ENCODE assay signal across 34 cellular contexts in the genomic region with DNA sequence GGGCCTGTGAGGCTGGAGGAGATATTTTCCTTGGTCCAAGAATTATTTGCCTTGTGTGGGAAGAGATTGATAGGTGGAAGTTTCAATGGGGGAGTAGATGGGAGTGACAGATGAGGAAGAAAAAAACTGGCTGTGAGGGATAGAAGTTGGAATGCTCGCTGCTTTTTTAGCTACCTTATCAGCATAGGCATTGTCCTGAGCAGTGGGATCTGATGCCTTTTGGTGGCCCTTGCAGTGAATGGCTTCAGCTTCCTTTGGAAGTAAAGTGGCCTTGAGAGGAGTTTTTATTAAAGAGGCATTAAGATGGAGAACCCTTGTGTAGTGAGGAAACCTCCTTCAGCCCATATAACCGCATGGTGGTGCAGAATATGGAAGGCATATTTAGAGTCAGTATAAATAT. TPM values are rescaled to one million over a fixed set of nuclear protein-coding genes. Genes with fewer than 3 reads are reported as not detected.
"Had no signal": no experiment of that assay in that cellular context is flagged by ENCODE, and none has a peak within 500 bp of the region (broad histone marks: within the 10 kb centered on the region; RNA-seq: fewer than 3 reads in every experiment).

No MANE protein-coding gene starts in this region.

- H3K4me1 ChIP-seq: foreskin keratinocyte, gastroesophageal sphincter, prostate gland, right atrium auricular region, stomach, tibial nerve, upper lobe of right lung, uterus had no signal

- ATAC-seq: foreskin keratinocyte; gastroesophageal sphincter; heart left ventricle; left lobe of liver; naive thymus-derived CD4-positive, alpha-beta T cell; sciatic nerve; upper lobe of right lung had no signal

- H3K9me3 ChIP-seq: esophagus muscularis mucosa, gastroesophageal sphincter, heart left ventricle, prostate gland, right atrium auricular region, tibial nerve, upper lobe of right lung, uterus had no signal

- H3K36me3 ChIP-seq: prostate gland, right atrium auricular region, upper lobe of right lung, uterus had no signal

- H3K4me1 Mint-ChIP-seq: naive thymus-derived CD4-positive, alpha-beta T cell; nephron had no signal

- H3K27me3 ChIP-seq: esophagus muscularis mucosa, foreskin keratinocyte, gastroesophageal sphincter, heart left ventricle, hepatocyte, right atrium auricular region, stomach, tibial nerve, upper lobe of right lung, uterus had no signal

- DNase-seq: dermis blood vessel endothelial cell; effector memory CD4-positive, alpha-beta T cell; foreskin keratinocyte; heart left ventricle; kidney; mesenchymal stem cell; midbrain; naive thymus-derived CD4-positive, alpha-beta T cell; nucleus accumbens; stimulated activated CD4-positive, alpha-beta T cell treated with anti-CD3 and anti-CD28 coated beads, Interleukin-12 subunit alpha, Interleukin-12 subunit beta, amount 100 ng/mL, for 4 hours; stimulated activated CD4-positive, alpha-beta T cell treated with anti-CD3 and anti-CD28 coated beads, Interleukin-1b, Interleukin-23, amount 100 ng/mL, for 48 hours; stimulated activated CD4-positive, alpha-beta T cell treated with anti-CD3 and anti-CD28 coated beads, Interleukin-4, amount 100 ng/mL, for 1 hour; stimulated activated CD8-positive, alpha-beta memory T cell treated with anti-CD3 and anti-CD28 coated beads, Interleukin-4, amount 100 ng/mL, for 48 hours; stimulated activated naive CD4-positive, alpha-beta T cell; stomach; upper lobe of right lung; uterus had no signal

- H3K27ac Mint-ChIP-seq: naive thymus-derived CD4-positive, alpha-beta T cell; nephron had no signal

- H3K27ac ChIP-seq: coronary artery, esophagus muscularis mucosa, foreskin keratinocyte, gastroesophageal sphincter, heart left ventricle, hepatocyte, prostate gland, right atrium auricular region, stomach, tibial nerve, upper lobe of right lung, uterus had no signal

- H3K4me3 ChIP-seq: coronary artery, esophagus muscularis mucosa, gastroesophageal sphincter, heart left ventricle, hepatocyte, prostate gland, right atrium auricular region, smooth muscle cell, stomach, tibial nerve, upper lobe of right lung, uterus had no signal

- H3K4me3 Mint-ChIP-seq: naive thymus-derived CD4-positive, alpha-beta T cell; nephron had no signal

- H3K27me3 Mint-ChIP-seq: naive thymus-derived CD4-positive, alpha-beta T cell had no signal

RNA-seq across cellular contexts. Expression of gene KLKB1, which starts 16.0 kb away (rescaled TPM):
- total RNA-seq: endothelial cell of umbilical vein, epithelial cell of proximal tubule, foreskin keratinocyte, smooth muscle cell had no signal

RNA-seq across cellular contexts. Expression of gene F11, which starts 22.7 kb away (rescaled TPM):
- total RNA-seq: dermis blood vessel endothelial cell, endothelial cell of umbilical vein, epithelial cell of proximal tubule, esophagus muscularis mucosa, fibroblast of lung, foreskin keratinocyte, gastroesophageal sphincter, heart left ventricle, lung microvascular endothelial cell, osteocyte, prostate gland, right atrium auricular region, sciatic nerve, smooth muscle cell, stomach, subcutaneous adipose tissue had no signal
